Comparison of ENCODE assay signal across 19 cellular contexts in genomic region chr13:111143875-111144540, GRCh38.
"Had no signal": no experiment of that assay in that cellular context is flagged by ENCODE, and none has a peak within 500 bp of the region (broad histone marks: within the 10 kb centered on the region; RNA-seq: fewer than 3 reads in every experiment).

No MANE protein-coding gene starts in this region.

- H3K36me3 Mint-ChIP-seq: mesothelial cell of epicardium, neural progenitor cell had no signal

- DNase-seq: activated CD4-positive, alpha-beta T cell treated with anti-CD3 and anti-CD28 coated beads for 1 hour; activated CD4-positive, alpha-beta T cell treated with anti-CD3 and anti-CD28 coated beads, Interleukin-2, amount 50 U/mL, for 48 hours; activated naive CD4-positive, alpha-beta T cell treated with anti-CD3 and anti-CD28 coated beads for 36 hours; caudate nucleus; cortex of kidney; effector memory CD8-positive, alpha-beta T cell; kidney glomerular epithelial cell; lower lobe of right lung; pancreas; stimulated activated CD4-positive, alpha-beta T cell treated with anti-CD3 and anti-CD28 coated beads, Interleukin-2, amount 100 ng/mL, for 48 hours; stimulated activated naive CD8-positive, alpha-beta T cell treated with anti-CD3 and anti-CD28 coated beads, Interleukin-15, Interleukin-2, amounts not matched to agents 100 U/mL and 50 U/mL, for 24 hours; T-helper 1 cell; upper lobe of right lung had no signal

- H3K4me1 Mint-ChIP-seq: mesothelial cell of epicardium, neural progenitor cell had no signal

- H3K27ac Mint-ChIP-seq: activated naive CD4-positive, alpha-beta T cell treated with anti-CD3 and anti-CD28 coated beads for 36 hours; activated T-helper 2 cell treated with anti-CD3 and anti-CD28 coated beads, Interferon-gamma antibody, Interleukin-2, Interleukin-4, amounts not matched to agents 10 μg/mL and 5 μg/mL and 100 μg/mL, durations not matched to agents 14 hours and 24 hours and 36 hours; effector memory CD8-positive, alpha-beta T cell; mesothelial cell of epicardium; neural progenitor cell had no signal

- ATAC-seq: effector memory CD8-positive, alpha-beta T cell; lower lobe of right lung; pancreas; SK-N-SH treated with all-trans-retinoic acid at 6 μM for 48 hours; stimulated activated naive CD8-positive, alpha-beta T cell treated with anti-CD3 and anti-CD28 coated beads, Interleukin-15, Interleukin-2, amounts not matched to agents 100 U/mL and 50 U/mL, for 24 hours; upper lobe of right lung had no signal

- H3K4me1 ChIP-seq: lower lobe of right lung, neural progenitor cell, pancreas, upper lobe of right lung had no signal

- H3K4me3 Mint-ChIP-seq: activated naive CD4-positive, alpha-beta T cell treated with anti-CD3 and anti-CD28 coated beads for 36 hours; effector memory CD8-positive, alpha-beta T cell; mesothelial cell of epicardium; neural progenitor cell had no signal

- H3K9me3 Mint-ChIP-seq: activated naive CD4-positive, alpha-beta T cell treated with anti-CD3 and anti-CD28 coated beads for 36 hours; activated T-helper 2 cell treated with anti-CD3 and anti-CD28 coated beads, Interferon-gamma antibody, Interleukin-2, Interleukin-4, amounts not matched to agents 10 μg/mL and 5 μg/mL and 100 μg/mL, durations not matched to agents 14 hours and 24 hours and 36 hours; effector memory CD8-positive, alpha-beta T cell; mesothelial cell of epicardium; neural progenitor cell had no signal

- H3K27me3 ChIP-seq: neural progenitor cell, upper lobe of right lung had no signal

- H3K27ac ChIP-seq: epithelial cell of prostate, lower lobe of right lung, neural progenitor cell, pancreas, upper lobe of right lung, VCaP had no signal
